ENCODE assay signal across 21 cellular contexts in genomic region chr13:48165063-48165462, GRCh38.
"Had no signal": no experiment of that assay in that cellular context is flagged by ENCODE, and none has a peak within 500 bp of the region (broad histone marks: within the 10 kb centered on the region; RNA-seq: fewer than 3 reads in every experiment).

No MANE protein-coding gene starts in this region.

- DNase-seq: activated CD4-positive, alpha-beta T cell treated with anti-CD3 and anti-CD28 coated beads for 4 hours; activated CD4-positive, alpha-beta T cell treated with anti-CD3 and anti-CD28 coated beads, Interleukin-2, amount 50 U/mL, for 48 hours; activated CD4-positive, CD25-positive, alpha-beta regulatory T cell; activated naive CD4-positive, alpha-beta T cell treated with Interleukin-2 at 50 U/mL for 16 hours; activated naive CD8-positive, alpha-beta T cell treated with anti-CD3 and anti-CD28 coated beads for 36 hours; activated T-cell treated with anti-CD3 and anti-CD28 coated beads, Interleukin-2, amount 50 U/mL, for 48 hours; dorsolateral prefrontal cortex; gastrocnemius medialis; hippocampal formation; left ventricle myocardium superior; mammary epithelial cell; nephron progenitor cell; nucleus accumbens; stimulated activated CD4-positive, alpha-beta T cell treated with anti-CD3 and anti-CD28 coated beads, Interleukin-2, amount 100 ng/mL, for 48 hours; stimulated activated CD8-positive, alpha-beta memory T cell treated with anti-CD3 and anti-CD28 coated beads, Interleukin-4, amount 100 ng/mL, for 48 hours; stimulated activated naive B cell treated with anti-CD40 and anti-IgM and Interleukin-4, amounts not matched to agents 10 μg/mL and 1 μg/mL and 100 μg/mL, for 72 hours; T1000; upper lobe of right lung had no signal

- H3K36me3 ChIP-seq: gastrocnemius medialis, thoracic aorta, upper lobe of right lung had no signal

- H3K27ac ChIP-seq: dorsolateral prefrontal cortex, epithelial cell of prostate, gastrocnemius medialis, thoracic aorta, upper lobe of right lung had no signal

- H3K4me3 ChIP-seq: dorsolateral prefrontal cortex, gastrocnemius medialis, thoracic aorta, upper lobe of right lung had no signal

- H3K9me3 ChIP-seq: gastrocnemius medialis, thoracic aorta, upper lobe of right lung had no signal

- H3K27me3 ChIP-seq: dorsolateral prefrontal cortex, gastrocnemius medialis, upper lobe of right lung had no signal

- ATAC-seq: gastrocnemius medialis; left ventricle myocardium superior; sciatic nerve; stimulated activated naive B cell treated with anti-CD40 and anti-IgM and Interleukin-4, amounts not matched to agents 10 μg/mL and 1 μg/mL and 100 μg/mL, for 72 hours; upper lobe of right lung had no signal
